In the genomic region with DNA sequence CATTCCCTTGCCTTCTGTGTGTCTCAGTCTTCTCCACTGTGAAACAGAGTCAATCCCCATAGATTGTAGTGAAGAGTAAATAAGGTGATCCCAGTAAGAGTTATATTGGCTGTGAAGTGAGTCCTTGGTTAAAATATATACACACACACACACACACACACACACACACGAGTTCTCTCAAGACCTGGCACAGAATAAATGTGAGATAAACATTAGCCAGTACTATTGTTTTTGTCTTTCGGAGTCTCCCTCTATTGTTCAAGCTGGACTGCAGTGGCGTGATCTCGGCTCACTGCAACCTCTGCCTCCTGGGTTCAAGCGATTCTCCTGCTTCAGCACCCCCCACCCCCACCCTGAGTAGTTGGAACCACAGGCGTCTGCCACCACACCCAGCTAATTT, we compare ENCODE assay signal across 22 cellular contexts. TPM values are rescaled to one million over a fixed set of nuclear protein-coding genes. Genes with fewer than 3 reads are reported as not detected.
A peak's percentile ranks its signal among the peaks of the same experiment; 100 is the strongest.
DNase-seq lines count a peak whose midpoint lies in the region; ATAC-seq and TF ChIP-seq lines count a peak whose summit lies in the region.
"Had no signal": no experiment of that assay in that cellular context is flagged by ENCODE, and none has a peak within 500 bp of the region (broad histone marks: within the 10 kb centered on the region; RNA-seq: fewer than 3 reads in every experiment).

No MANE protein-coding gene starts in this region.

- no peak for ATAC-seq in activated T-cell treated with anti-CD3 and anti-CD28 coated beads, Interleukin-2, amount 50 U/mL, for 72 hours (replicated peaks in 1 of 2)

- no peak overlapping the region for H3K27ac ChIP-seq in RWPE1
- H3K27ac ChIP-seq: BLaER1 had no signal

- H3K4me3 ChIP-seq in cardiac fibroblast (replicated peaks in 1 of 2; ENCODE audit: low read depth in 2 of 2, low read length in 2 of 2) (no peak overlapping the region), fibroblast of the aortic adventitia (ENCODE audit: low read depth, low read length) (no peak overlapping the region)
- H3K4me3 ChIP-seq: BLaER1 had no signal

- CTCF ChIA-PET in RWPE1 (lab: Yijun Ruan, JAX): no interaction called here

- H3K27ac Mint-ChIP-seq in activated T-cell treated with anti-CD3 and anti-CD28 coated beads, Interleukin-2, amount 50 U/mL, for 72 hours: no peak overlapping the region
- H3K27ac Mint-ChIP-seq: CD14-positive monocyte; CD4-positive, alpha-beta memory T cell; CD4-positive, CD25-positive, alpha-beta regulatory T cell; CD8-positive, alpha-beta memory T cell had no signal

- H3K4me3 Mint-ChIP-seq in activated T-cell treated with anti-CD3 and anti-CD28 coated beads, Interleukin-2, amount 50 U/mL, for 72 hours: no peak overlapping the region
- H3K4me3 Mint-ChIP-seq: CD14-positive monocyte; CD4-positive, alpha-beta memory T cell; CD4-positive, CD25-positive, alpha-beta regulatory T cell; CD8-positive, alpha-beta memory T cell had no signal

- POLR2A ChIA-PET in RWPE1 (lab: Yijun Ruan, JAX; ENCODE audit: low non-redundant PET): no interaction called here

- peak; percentile 25 to 43 for DNase-seq in cardiac fibroblast (ENCODE audit: low read depth in 2 of 2)
- peak; percentile 2 for DNase-seq in dermis blood vessel endothelial cell
- DNase-seq in fibroblast of the aortic adventitia (ENCODE audit: low read depth): peak; percentile 64
- DNase-seq in renal cortical epithelial cell (ENCODE audit: low read depth): peak; percentile 60
- no peak for DNase-seq in RWPE1 (ENCODE audit: low spot score)
- DNase-seq in activated T-cell treated with anti-CD3 and anti-CD28 coated beads, Interleukin-2, amount 50 U/mL, for 72 hours: no peak
- no peak for DNase-seq in DMS79 (lab: John Stamatoyannopoulos, UW)
- DNase-seq: 8988T; ACHN; BE2C; C1 segment of cervical spinal cord; CD4-positive, alpha-beta memory T cell; CD4-positive, CD25-positive, alpha-beta regulatory T cell; CD8-positive, alpha-beta memory T cell; COR-L47; DMS 273 treated with DMSO at 0.1 percent for 48 hours; DMS153; DMS53; DMS79 treated with DMSO at 0.1 percent for 48 hours; GF-D8 had no signal

- no peaks in the 10 kb centered on the region for H3K36me3 Mint-ChIP-seq in activated T-cell treated with anti-CD3 and anti-CD28 coated beads, Interleukin-2, amount 50 U/mL, for 72 hours (ENCODE audit: insufficient read depth in 2 of 2)
- H3K36me3 Mint-ChIP-seq: CD14-positive monocyte; CD4-positive, alpha-beta memory T cell; CD4-positive, CD25-positive, alpha-beta regulatory T cell; CD8-positive, alpha-beta memory T cell had no signal

- TF ChIP-seq CTCF in cardiac fibroblast (IDR thresholded peaks at IDR 0.05; ENCODE audit: low read depth, low read length): no peak
- TF ChIP-seq CTCF in fibroblast of the aortic adventitia (IDR thresholded peaks at IDR 0.05; ENCODE audit: insufficient read depth, low read length): no peak
- no peak for TF ChIP-seq CTCF in RWPE1 (conservative IDR thresholded peaks at IDR 0.05; ENCODE audit: low read depth)

- no peaks in the 10 kb centered on the region for H3K9me3 Mint-ChIP-seq in activated T-cell treated with anti-CD3 and anti-CD28 coated beads, Interleukin-2, amount 50 U/mL, for 72 hours
- H3K9me3 Mint-ChIP-seq: CD8-positive, alpha-beta memory T cell had no signal

- H3K4me1 Mint-ChIP-seq in activated T-cell treated with anti-CD3 and anti-CD28 coated beads, Interleukin-2, amount 50 U/mL, for 72 hours (ENCODE audit: low read depth): peaks cover 16% of the 10 kb centered on the region
- H3K4me1 Mint-ChIP-seq: CD4-positive, alpha-beta memory T cell; CD8-positive, alpha-beta memory T cell had no signal

- H3K27me3 Mint-ChIP-seq in activated T-cell treated with anti-CD3 and anti-CD28 coated beads, Interleukin-2, amount 50 U/mL, for 72 hours (ENCODE audit: low read depth): peaks cover 58% of the 10 kb centered on the region

RNA-seq across cellular contexts. Expression of a gene that starts 44.8 kb away (rescaled TPM):
- 5.6 and 9.2 TPM in 2 replicates for total RNA-seq in dermis blood vessel endothelial cell
- 9.8 and 16.8 TPM in 2 replicates for total RNA-seq in fibroblast of the aortic adventitia (ENCODE audit: low replicate concordance)
- total RNA-seq in renal cortical epithelial cell: 3.5 and 10.5 TPM in 2 replicates
- 10 to 100 TPM; 23.2 to 23.8 TPM for total RNA-seq in activated T-cell treated with anti-CD3 and anti-CD28 coated beads, Interleukin-2, amount 50 U/mL, for 72 hours

RNA-seq across cellular contexts. Expression of a gene that starts 45.5 kb away (rescaled TPM):
- total RNA-seq in dermis blood vessel endothelial cell (1.7 and 2.5 TPM in 2 replicates), fibroblast of the aortic adventitia (ENCODE audit: low replicate concordance) (1.1 and 2.5 TPM in 2 replicates), renal cortical epithelial cell (0.52 and 3.3 TPM in 2 replicates)
- under 1 TPM; 0.31 to 0.81 TPM for total RNA-seq in activated T-cell treated with anti-CD3 and anti-CD28 coated beads, Interleukin-2, amount 50 U/mL, for 72 hours
- total RNA-seq: CD4-positive, alpha-beta memory T cell; CD4-positive, CD25-positive, alpha-beta regulatory T cell; CD8-positive, alpha-beta memory T cell had no signal

Comparison
In these comparisons a context has a peak if more than half of its experiments do, and no peak if none do; other contexts are left out.
1. DNase-seq: peak in cardiac fibroblast (2 of 2), dermis blood vessel endothelial cell (single experiment), fibroblast of the aortic adventitia (single experiment) and renal cortical epithelial cell (single experiment); none in RWPE1 (single experiment), activated T-cell treated with anti-CD3 and anti-CD28 coated beads, Interleukin-2, amount 50 U/mL, for 72 hours (0 of 2) and DMS79 (single experiment).